Comparison of ENCODE assay signal across 17 cellular contexts in genomic region chr2:180367831-180368230, GRCh38.
DNase-seq lines count a peak whose midpoint lies in the region; ATAC-seq and TF ChIP-seq lines count a peak whose summit lies in the region.
"Had no signal": no experiment of that assay in that cellular context is flagged by ENCODE, and none has a peak within 500 bp of the region (broad histone marks: within the 10 kb centered on the region; RNA-seq: fewer than 3 reads in every experiment).

No MANE protein-coding gene starts in this region.

- ATAC-seq in GM21390 (IDR thresholded peaks at IDR 0.05; ENCODE audit: unreplicated experiment): no peak
- ATAC-seq: stimulated activated naive CD8-positive, alpha-beta T cell treated with anti-CD3 and anti-CD28 coated beads, Interleukin-15, amount 100 ng/mL, for 72 hours had no signal

- no peak overlapping the region for H3K4me3 ChIP-seq in adipocyte (ENCODE audit: low read length)
- H3K4me3 ChIP-seq in fibroblast of pulmonary artery (replicated peaks; ENCODE audit: low read depth, low read length): no peak overlapping the region
- H3K4me3 ChIP-seq: BLaER1, dorsolateral prefrontal cortex had no signal

- TF ChIP-seq CTCF in AG09319 (IDR thresholded peaks at IDR 0.05; ENCODE audit: low read depth, low read length) (no peak), fibroblast of pulmonary artery (IDR thresholded peaks at IDR 0.05; ENCODE audit: low read length, missing control alignments) (no peak)

- H3K36me3 ChIP-seq in adipocyte (ENCODE audit: control insufficient read depth, insufficient read depth, low read length, severe bottlenecking): no peaks in the 10 kb centered on the region
- H3K36me3 ChIP-seq: BLaER1, WERI-Rb-1 had no signal

- no peaks in the 10 kb centered on the region for H3K4me1 ChIP-seq in adipocyte (ENCODE audit: control insufficient read depth, insufficient read depth, low read length)
- H3K4me1 ChIP-seq: BLaER1 had no signal

- DNase-seq in AG09319 (ENCODE audit: extremely low read depth, low read depth) (peak; percentile 14), LHCN-M2 (ENCODE audit: low read depth) (peak; percentile 46), adipocyte (ENCODE audit: low read depth) (peak; percentile 62), fibroblast of pulmonary artery (ENCODE audit: low read depth) (peak; percentile 98), dermis blood vessel endothelial cell (no peak), SIG-M5 treated with dmso at 0.1 percent for 504 hours (lab: John Stamatoyannopoulos, UW; ENCODE audit: unreplicated experiment) (no peak)
- DNase-seq in activated naive CD4-positive, alpha-beta T cell treated with anti-CD3 and anti-CD28 coated beads, Interleukin-2, amount 50 U/mL, for 16 hours: no peak
- DNase-seq: activated naive CD8-positive, alpha-beta T cell treated with anti-CD3 and anti-CD28 coated beads, Interleukin-2, amount 10 ng/mL, durations not matched to agents 7 days and 5 days; dorsolateral prefrontal cortex; head of caudate nucleus; kidney glomerular epithelial cell; naive B cell; retina; stimulated activated naive CD8-positive, alpha-beta T cell treated with anti-CD3 and anti-CD28 coated beads, Interleukin-15, amount 100 ng/mL, for 72 hours; WERI-Rb-1 had no signal

- H3K27me3 ChIP-seq in adipocyte (replicated peaks; ENCODE audit: control insufficient read depth, insufficient read depth, low read length): no peaks in the 10 kb centered on the region
- H3K27me3 ChIP-seq: BLaER1, dorsolateral prefrontal cortex had no signal

- H3K9ac ChIP-seq in adipocyte (ENCODE audit: low read length): no peak overlapping the region
- H3K9ac ChIP-seq: BLaER1 had no signal

- H3K9me3 ChIP-seq in adipocyte (ENCODE audit: control insufficient read depth, low read length): no peaks in the 10 kb centered on the region
- H3K9me3 ChIP-seq: BLaER1 had no signal

Comparison
In these comparisons a context has a peak if more than half of its experiments do, and no peak if none do; other contexts are left out.
1. DNase-seq: peak in AG09319 (single experiment), LHCN-M2 (single experiment), adipocyte (single experiment) and fibroblast of pulmonary artery (single experiment); none in dermis blood vessel endothelial cell (single experiment), activated naive CD4-positive, alpha-beta T cell treated with anti-CD3 and anti-CD28 coated beads, Interleukin-2, amount 50 U/mL, for 16 hours (single experiment) and SIG-M5 treated with dmso at 0.1 percent for 504 hours (single experiment).